Comparison of ENCODE assay signal across 8 cellular contexts in the genomic region with DNA sequence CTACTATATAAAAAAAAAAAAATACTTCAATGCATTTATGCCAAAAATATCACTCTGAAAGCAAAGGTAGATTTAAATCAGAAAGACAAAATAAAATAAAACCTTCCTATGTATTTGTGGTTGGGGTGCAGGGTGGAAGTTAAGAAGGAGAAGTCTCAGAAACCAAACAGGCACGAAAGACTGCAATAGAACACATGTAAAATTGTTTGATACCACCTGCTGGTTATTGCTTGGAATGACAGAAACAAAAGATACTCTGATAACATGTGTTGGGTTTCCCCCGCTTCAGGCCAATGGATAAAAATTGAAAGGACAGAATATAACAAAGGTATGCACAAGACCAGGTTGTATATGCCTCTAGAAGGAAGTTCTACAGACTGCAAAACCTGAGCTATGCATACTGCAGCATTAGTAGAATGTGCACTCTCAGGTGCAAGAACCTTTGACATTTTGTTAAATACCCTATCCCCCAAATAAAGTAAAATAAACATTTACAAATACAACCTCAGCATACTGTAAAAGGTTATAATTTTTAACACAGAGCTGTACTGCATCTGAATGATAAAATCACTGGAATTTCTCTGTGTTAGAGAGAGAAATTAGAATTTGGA.
A peak's percentile ranks its signal among the peaks of the same experiment; 100 is the strongest.
DNase-seq lines count a peak whose midpoint lies in the region; ATAC-seq, FAIRE-seq and TF ChIP-seq lines count a peak whose summit lies in the region.

No MANE protein-coding gene starts in this region.

- H3K27ac ChIP-seq in heart left ventricle (no peak overlapping the region), small intestine (ENCODE audit: low read depth in 1 of 2, low read length in 1 of 2) (no peak overlapping the region)

- H3K27me3 ChIP-seq in heart left ventricle, result peaks cover 0 to 7% (median 0%) of the 10 kb centered on the region in 9 donors
- H3K27me3 ChIP-seq in small intestine (ENCODE audit: control insufficient read depth in 2 of 2, insufficient read depth in 2 of 2, low read length in 2 of 2), result no peaks in the 10 kb centered on the region

- DNase-seq in heart left ventricle, result no peak
- no peak for DNase-seq in Right ventricle myocardium inferior (ENCODE audit: missing footprints)
- peak; percentile 0 for DNase-seq in NCI-H69 (lab: John Stamatoyannopoulos, UW)
- DNase-seq in small intestine, result peak; percentile 25
- no peak for DNase-seq in COLO668 (lab: John Stamatoyannopoulos, UW; ENCODE audit: unreplicated experiment)

- no peak for TF ChIP-seq POLR2A in heart left ventricle (IDR thresholded peaks at IDR 0.05)

- H3K4me1 ChIP-seq in heart left ventricle, result no peaks in the 10 kb centered on the region
- H3K4me1 ChIP-seq in small intestine (ENCODE audit: control insufficient read depth in 2 of 2, insufficient read depth in 1 of 2, low read depth in 1 of 2, low read length in 1 of 2), result no peaks in the 10 kb centered on the region

- WGBS in heart left ventricle, 4 donors, result 23 to 37% (median 30%) methylated on average over 2 of the region's 2 CpGs
- 13 to 29% (median 14%) methylated on average over 2 of the region's 2 CpGs for WGBS in small intestine, 3 donors

- FAIRE-seq in endometrium (lab: Jason Lieb, UNC) (peak; percentile 8), small intestine (lab: Jason Lieb, UNC) (no peak)

- no peaks in the 10 kb centered on the region for H3K36me3 ChIP-seq in heart left ventricle
- H3K36me3 ChIP-seq in small intestine (ENCODE audit: control insufficient read depth in 2 of 2, insufficient read depth in 2 of 2, low read length in 2 of 2), result no peaks in the 10 kb centered on the region

- H3K9me3 ChIP-seq in heart left ventricle (no peaks in the 10 kb centered on the region), small intestine (ENCODE audit: control insufficient read depth, low read depth) (no peaks in the 10 kb centered on the region)

- TF ChIP-seq CTCF in heart left ventricle (IDR thresholded peaks at IDR 0.05), result peak in 11 of 12 donors; percentile 21 to 51 (median 37)

- ATAC-seq in heart left ventricle (no peak), Right ventricle myocardium inferior (no peak), HG02970 (IDR thresholded peaks at IDR 0.05; ENCODE audit: low FRiP score, unreplicated experiment) (peak; percentile 68)
- ATAC-seq in activated CD4-positive, CD25-positive, alpha-beta regulatory T cell treated with anti-CD3 and anti-CD28 coated beads, Interleukin-2, amount 50 U/mL, for 24 hours, result no peak

- H3K4me3 ChIP-seq in heart left ventricle, result no peak overlapping the region
- no peak overlapping the region for H3K4me3 ChIP-seq in small intestine (ENCODE audit: low read depth in 1 of 2, low read length in 2 of 2)

- intact Hi-C loops in heart left ventricle (cut with DNase I) (loop anchor here (2.0 to 10.0 kb wide), 11 partner anchors 716 to 1516 kb away; no protein-coding TSS in a partner anchor), Right ventricle myocardium inferior (cut with DNase I) (loop anchor here (5.0 kb wide), 4 partner anchors 719 to 1509 kb away; no protein-coding TSS in a partner anchor)

Comparison
In these comparisons a context has a peak if more than half of its experiments do, and no peak if none do; other contexts are left out.
1. DNase-seq: peak in NCI-H69 (single experiment) and small intestine (single experiment); none in heart left ventricle (0 of 5), Right ventricle myocardium inferior (single experiment) and COLO668 (single experiment).